ENCODE assay signal across 1 cellular context in the genomic region with DNA sequence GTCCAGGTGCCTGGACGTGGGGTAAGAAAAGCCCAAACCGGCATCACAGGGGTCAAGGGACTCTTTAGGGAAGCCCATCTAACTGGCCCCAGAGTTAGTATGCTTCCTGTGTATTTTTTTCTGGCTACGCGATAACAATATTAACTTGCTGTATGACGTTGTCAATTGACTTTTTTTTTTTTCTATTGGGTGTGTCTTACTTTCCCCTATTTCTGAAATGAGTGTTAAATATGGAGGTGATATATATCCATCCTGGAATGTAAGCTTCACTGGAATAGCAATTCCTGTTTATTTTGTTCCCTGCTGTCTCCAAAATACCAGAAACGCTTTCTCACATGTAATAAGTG.
TF ChIP-seq lines count a peak whose summit lies in the region.

No MANE protein-coding gene starts in this region.

TF ChIP-seq in IMR-90, 13 proteins besides CTCF, POLR2A, EP300 and RAD21:
- TF ChIP-seq NFE2L2 (IDR thresholded peaks at IDR 0.05; ENCODE audit: low read depth, low read length): no peak
- TF ChIP-seq MXI1 (IDR thresholded peaks at IDR 0.05; ENCODE audit: borderline replicate concordance, low read depth, low read length): no peak
- TF ChIP-seq FOS (IDR thresholded peaks at IDR 0.05; ENCODE audit: low read depth, low read length): no peak
- no peak for TF ChIP-seq BHLHE40 (IDR thresholded peaks at IDR 0.05; ENCODE audit: low read depth, low read length)
- TF ChIP-seq SMC3 (IDR thresholded peaks at IDR 0.05; ENCODE audit: low read depth, low read length): no peak
- no peak for TF ChIP-seq CHD1 (IDR thresholded peaks at IDR 0.05; ENCODE audit: low read depth, low read length)
- TF ChIP-seq RCOR1 (IDR thresholded peaks at IDR 0.05; ENCODE audit: insufficient replicate concordance, low read length): no peak
- TF ChIP-seq MAFK (IDR thresholded peaks at IDR 0.05; ENCODE audit: low read depth, low read length): no peak
- TF ChIP-seq MAZ (IDR thresholded peaks at IDR 0.05; ENCODE audit: borderline replicate concordance, low read depth, low read length): no peak
- TF ChIP-seq, protein P1, sequence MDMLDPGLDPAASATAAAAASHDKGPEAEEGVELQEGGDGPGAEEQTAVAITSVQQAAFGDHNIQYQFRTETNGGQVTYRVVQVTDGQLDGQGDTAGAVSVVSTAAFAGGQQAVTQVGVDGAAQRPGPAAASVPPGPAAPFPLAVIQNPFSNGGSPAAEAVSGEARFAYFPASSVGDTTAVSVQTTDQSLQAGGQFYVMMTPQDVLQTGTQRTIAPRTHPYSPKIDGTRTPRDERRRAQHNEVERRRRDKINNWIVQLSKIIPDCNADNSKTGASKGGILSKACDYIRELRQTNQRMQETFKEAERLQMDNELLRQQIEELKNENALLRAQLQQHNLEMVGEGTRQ (IDR thresholded peaks at IDR 0.05; ENCODE audit: low read depth, low read length): no peak
- no peak for TF ChIP-seq RFX5 (IDR thresholded peaks at IDR 0.05; ENCODE audit: low read depth, low read length)
- no peak for TF ChIP-seq CEBPB (IDR thresholded peaks at IDR 0.05; ENCODE audit: low read depth, low read length)
- TF ChIP-seq, protein P2, sequence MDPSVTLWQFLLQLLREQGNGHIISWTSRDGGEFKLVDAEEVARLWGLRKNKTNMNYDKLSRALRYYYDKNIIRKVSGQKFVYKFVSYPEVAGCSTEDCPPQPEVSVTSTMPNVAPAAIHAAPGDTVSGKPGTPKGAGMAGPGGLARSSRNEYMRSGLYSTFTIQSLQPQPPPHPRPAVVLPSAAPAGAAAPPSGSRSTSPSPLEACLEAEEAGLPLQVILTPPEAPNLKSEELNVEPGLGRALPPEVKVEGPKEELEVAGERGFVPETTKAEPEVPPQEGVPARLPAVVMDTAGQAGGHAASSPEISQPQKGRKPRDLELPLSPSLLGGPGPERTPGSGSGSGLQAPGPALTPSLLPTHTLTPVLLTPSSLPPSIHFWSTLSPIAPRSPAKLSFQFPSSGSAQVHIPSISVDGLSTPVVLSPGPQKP (IDR thresholded peaks at IDR 0.05; ENCODE audit: borderline replicate concordance, low read depth, low read length): no peak
